In genomic region chr1:203316626-203317093, GRCh38 we compare ENCODE assay signal across 11 cellular contexts. TPM values are rescaled to one million over a fixed set of nuclear protein-coding genes. Genes with fewer than 3 reads are reported as not detected.
DNase-seq lines count a peak whose midpoint lies in the region; ATAC-seq lines count a peak whose summit lies in the region.
"Had no signal": no experiment of that assay in that cellular context is flagged by ENCODE, and none has a peak within 500 bp of the region (broad histone marks: within the 10 kb centered on the region; RNA-seq: fewer than 3 reads in every experiment).

No MANE protein-coding gene starts in this region.

- WGBS in right cardiac atrium, result 28% methylated on average over 4 of the region's 4 CpGs

- H3K4me3 ChIP-seq in right cardiac atrium (ENCODE audit: low read length), result no peak overlapping the region

- DNase-seq in H4 (ENCODE audit: low spot score) (peak; percentile 76), T-cell (no peak), right cardiac atrium (peak in 2 of 3 donors; percentile 69 to 82), activated gamma-delta T cell (lab: John Stamatoyannopoulos, UW) (no peak), amniotic stem cell (lab: John Stamatoyannopoulos, UW) (no peak)
- no peak for DNase-seq in stimulated activated naive B cell treated with anti-CD40 and anti-IgM and Interleukin-4, amounts not matched to agents 10 μg/mL and 1 μg/mL and 100 μg/mL, for 72 hours
- DNase-seq in activated CD4-positive, alpha-beta memory T cell treated with anti-CD3 and anti-CD28 coated beads, Interleukin-2, amount 10 ng/mL, durations not matched to agents 7 days and 5 days, result no peak
- no peak for DNase-seq in activated naive CD4-positive, alpha-beta T cell treated with Interleukin-2 at 50 U/mL for 16 hours
- DNase-seq: activated CD4-positive, alpha-beta T cell treated with anti-CD3 and anti-CD28 coated beads, Interleukin-2, amount 10 ng/mL, durations not matched to agents 7 days and 5 days; natural killer cell; stimulated activated CD4-positive, alpha-beta T cell treated with anti-CD3 and anti-CD28 coated beads, Interleukin-2, amount 100 ng/mL, for 24 hours had no signal

- peaks cover 14% of the 10 kb centered on the region for H3K4me1 ChIP-seq in right cardiac atrium (ENCODE audit: control insufficient read depth, insufficient read depth, low read length)

- ATAC-seq in T-cell (replicated peaks in 1 of 4), result no peak
- peak; percentile 89 to 91 for ATAC-seq in right cardiac atrium
- no peak for ATAC-seq in stimulated activated naive B cell treated with anti-CD40 and anti-IgM and Interleukin-4, amounts not matched to agents 10 μg/mL and 1 μg/mL and 100 μg/mL, for 72 hours (replicated peaks)

- CTCF ChIA-PET in T-cell (lab: Charles Lee), result interaction anchor here (0.5 to 1.2 kb wide), 6 partner anchors 13 to 291 kb away, joined by 3 to 4 read pairs (median 3); no protein-coding TSS in a partner anchor
- CTCF ChIA-PET in activated CD4-positive, alpha-beta memory T cell treated with anti-CD3 and anti-CD28 coated beads, Interleukin-2, amount 10 ng/mL, durations not matched to agents 7 days and 5 days (lab: Charles Lee), result interaction anchor here (0.7 to 1.8 kb wide), 3 partner anchors 10 to 44 kb away, joined by 3 to 9 read pairs (median 5); no protein-coding TSS in a partner anchor

- H3K27me3 ChIP-seq in right cardiac atrium (ENCODE audit: control insufficient read depth, insufficient read depth), result no peaks in the 10 kb centered on the region

- no peaks in the 10 kb centered on the region for H3K9me3 Mint-ChIP-seq in T-cell
- H3K9me3 Mint-ChIP-seq in stimulated activated naive B cell treated with anti-CD40 and anti-IgM and Interleukin-4, amounts not matched to agents 10 μg/mL and 1 μg/mL and 100 μg/mL, for 72 hours, result peaks cover 0 to 1% of the 10 kb centered on the region in 2 donors
- no peaks in the 10 kb centered on the region for H3K9me3 Mint-ChIP-seq in activated CD4-positive, alpha-beta memory T cell treated with anti-CD3 and anti-CD28 coated beads, Interleukin-2, amount 10 ng/mL, durations not matched to agents 7 days and 5 days
- H3K9me3 Mint-ChIP-seq: activated CD4-positive, alpha-beta T cell treated with anti-CD3 and anti-CD28 coated beads, Interleukin-2, amount 10 ng/mL, durations not matched to agents 7 days and 5 days; natural killer cell had no signal

- H3K9me3 ChIP-seq in right cardiac atrium (ENCODE audit: control insufficient read depth, low read length), result no peaks in the 10 kb centered on the region

- POLR2A ChIA-PET in T-cell (lab: Charles Lee), result interaction anchor here (0.5 to 2.3 kb wide), 6 partner anchors 9 to 394 kb away, joined by 3 to 14 read pairs (median 4); partner anchors contain the start of gene BTG2 (in 1 of the 2)
- POLR2A ChIA-PET in activated CD4-positive, alpha-beta memory T cell treated with anti-CD3 and anti-CD28 coated beads, Interleukin-2, amount 10 ng/mL, durations not matched to agents 7 days and 5 days (lab: Charles Lee), result interaction anchor here (1.6 to 2.3 kb wide), 4 partner anchors 10 to 45 kb away, joined by 3 to 29 read pairs (median 12); partner anchors contain the start of gene BTG2

- H3K27ac Mint-ChIP-seq in T-cell, result peak overlapping the region; percentile 72 to 88
- H3K27ac Mint-ChIP-seq in stimulated activated naive B cell treated with anti-CD40 and anti-IgM and Interleukin-4, amounts not matched to agents 10 μg/mL and 1 μg/mL and 100 μg/mL, for 72 hours, result peak overlapping the region; percentile 34
- no peak overlapping the region for H3K27ac Mint-ChIP-seq in activated CD4-positive, alpha-beta memory T cell treated with anti-CD3 and anti-CD28 coated beads, Interleukin-2, amount 10 ng/mL, durations not matched to agents 7 days and 5 days
- H3K27ac Mint-ChIP-seq: activated CD4-positive, alpha-beta T cell treated with anti-CD3 and anti-CD28 coated beads, Interleukin-2, amount 10 ng/mL, durations not matched to agents 7 days and 5 days had no signal

- peak overlapping the region; percentile 87 for H3K27ac ChIP-seq in right cardiac atrium (ENCODE audit: low read length)

- no peak overlapping the region for H3K4me3 Mint-ChIP-seq in T-cell
- H3K4me3 Mint-ChIP-seq in stimulated activated naive B cell treated with anti-CD40 and anti-IgM and Interleukin-4, amounts not matched to agents 10 μg/mL and 1 μg/mL and 100 μg/mL, for 72 hours, result no peak overlapping the region
- H3K4me3 Mint-ChIP-seq in activated CD4-positive, alpha-beta memory T cell treated with anti-CD3 and anti-CD28 coated beads, Interleukin-2, amount 10 ng/mL, durations not matched to agents 7 days and 5 days, result no peak overlapping the region
- H3K4me3 Mint-ChIP-seq: activated CD4-positive, alpha-beta T cell treated with anti-CD3 and anti-CD28 coated beads, Interleukin-2, amount 10 ng/mL, durations not matched to agents 7 days and 5 days; natural killer cell had no signal

- no peaks in the 10 kb centered on the region for H3K36me3 Mint-ChIP-seq in T-cell
- H3K36me3 Mint-ChIP-seq in stimulated activated naive B cell treated with anti-CD40 and anti-IgM and Interleukin-4, amounts not matched to agents 10 μg/mL and 1 μg/mL and 100 μg/mL, for 72 hours, result peaks cover 7 to 25% of the 10 kb centered on the region in 2 donors
- peaks cover 20% of the 10 kb centered on the region for H3K36me3 Mint-ChIP-seq in activated CD4-positive, alpha-beta memory T cell treated with anti-CD3 and anti-CD28 coated beads, Interleukin-2, amount 10 ng/mL, durations not matched to agents 7 days and 5 days (ENCODE audit: low read depth)
- H3K36me3 Mint-ChIP-seq: natural killer cell had no signal

- intact Hi-C loops in right cardiac atrium (cut with DNase I), result no loop called here

- H3K27me3 Mint-ChIP-seq in T-cell, result no peaks in the 10 kb centered on the region
- H3K27me3 Mint-ChIP-seq in stimulated activated naive B cell treated with anti-CD40 and anti-IgM and Interleukin-4, amounts not matched to agents 10 μg/mL and 1 μg/mL and 100 μg/mL, for 72 hours, result no peaks in the 10 kb centered on the region
- H3K27me3 Mint-ChIP-seq in activated CD4-positive, alpha-beta memory T cell treated with anti-CD3 and anti-CD28 coated beads, Interleukin-2, amount 10 ng/mL, durations not matched to agents 7 days and 5 days, result peaks cover 3% of the 10 kb centered on the region
- H3K27me3 Mint-ChIP-seq: activated CD4-positive, alpha-beta T cell treated with anti-CD3 and anti-CD28 coated beads, Interleukin-2, amount 10 ng/mL, durations not matched to agents 7 days and 5 days had no signal

- peaks cover 66 to 72% (median 69%) of the 10 kb centered on the region in 3 donors for H3K4me1 Mint-ChIP-seq in T-cell
- H3K4me1 Mint-ChIP-seq in stimulated activated naive B cell treated with anti-CD40 and anti-IgM and Interleukin-4, amounts not matched to agents 10 μg/mL and 1 μg/mL and 100 μg/mL, for 72 hours, result peaks cover 47 to 71% of the 10 kb centered on the region in 2 donors
- H3K4me1 Mint-ChIP-seq in activated CD4-positive, alpha-beta memory T cell treated with anti-CD3 and anti-CD28 coated beads, Interleukin-2, amount 10 ng/mL, durations not matched to agents 7 days and 5 days, result peaks cover 32% of the 10 kb centered on the region

RNA-seq across cellular contexts. Expression of gene BTG2, which starts 11.3 kb away (rescaled TPM):
- 11.2 and 11.7 TPM in 2 replicates for total RNA-seq in H4 (2014; rRNA removed; shearing (Covaris generic))
- 100 to 1,000 TPM; 172 to 655 (median 186) TPM for total RNA-seq in T-cell
- total RNA-seq in right cardiac atrium, result 100 to 1,000 TPM in 2 of 4 donors, 10 to 100 TPM in 2; 68.1 to 361 (median 105) TPM
- 333 TPM for polyA plus RNA-seq in right cardiac atrium
- 100 to 1,000 TPM; 116 TPM for total RNA-seq in activated CD4-positive, alpha-beta memory T cell treated with anti-CD3 and anti-CD28 coated beads, Interleukin-2, amount 10 ng/mL, durations not matched to agents 7 days and 5 days

RNA-seq across cellular contexts. Expression of gene FMOD, which starts 34.3 kb away (rescaled TPM):
- 0.10 TPM in 1 of 2 replicates, not detected in the other for total RNA-seq in H4 (2014; rRNA removed; shearing (Covaris generic))
- total RNA-seq in T-cell (under 1 TPM in 3 of 5 donors, not detected in 2; 0.13 to 0.41 (median 0.18) TPM), right cardiac atrium (10 to 100 TPM; 54.8 to 91.6 (median 63.5) TPM)
- polyA plus RNA-seq in right cardiac atrium, result 35.9 TPM
- under 1 TPM; 0.23 to 0.45 TPM for total RNA-seq in activated CD4-positive, alpha-beta memory T cell treated with anti-CD3 and anti-CD28 coated beads, Interleukin-2, amount 10 ng/mL, durations not matched to agents 7 days and 5 days
- total RNA-seq: activated CD4-positive, alpha-beta T cell treated with anti-CD3 and anti-CD28 coated beads, Interleukin-2, amount 10 ng/mL, durations not matched to agents 7 days and 5 days; natural killer cell had no signal

Comparison
In these comparisons a context has a peak if more than half of its experiments do, and no peak if none do; other contexts are left out.
1. DNase-seq: peak in H4 (single experiment) and right cardiac atrium (2 of 3); none in T-cell (0 of 34), stimulated activated naive B cell treated with anti-CD40 and anti-IgM and Interleukin-4, amounts not matched to agents 10 μg/mL and 1 μg/mL and 100 μg/mL, for 72 hours (single experiment), activated gamma-delta T cell (single experiment), amniotic stem cell (single experiment), activated CD4-positive, alpha-beta memory T cell treated with anti-CD3 and anti-CD28 coated beads, Interleukin-2, amount 10 ng/mL, durations not matched to agents 7 days and 5 days (single experiment) and activated naive CD4-positive, alpha-beta T cell treated with Interleukin-2 at 50 U/mL for 16 hours (single experiment).
2. ATAC-seq: peak in right cardiac atrium (2 of 2); none in T-cell (0 of 4) and stimulated activated naive B cell treated with anti-CD40 and anti-IgM and Interleukin-4, amounts not matched to agents 10 μg/mL and 1 μg/mL and 100 μg/mL, for 72 hours (0 of 2).
3. RNA of gene FMOD, which starts 34.3 kb away (total RNA-seq): 54.8 to 91.6 TPM in right cardiac atrium; 0.23 to 0.45 TPM in activated CD4-positive, alpha-beta memory T cell treated with anti-CD3 and anti-CD28 coated beads, Interleukin-2, amount 10 ng/mL, durations not matched to agents 7 days and 5 days, 0.13 to 0.41 TPM in T-cell and 0.10 TPM in H4; every median in the first group is over 10 times any median in the second.